8 cellular contexts compared by ENCODE assay signal in the genomic region with DNA sequence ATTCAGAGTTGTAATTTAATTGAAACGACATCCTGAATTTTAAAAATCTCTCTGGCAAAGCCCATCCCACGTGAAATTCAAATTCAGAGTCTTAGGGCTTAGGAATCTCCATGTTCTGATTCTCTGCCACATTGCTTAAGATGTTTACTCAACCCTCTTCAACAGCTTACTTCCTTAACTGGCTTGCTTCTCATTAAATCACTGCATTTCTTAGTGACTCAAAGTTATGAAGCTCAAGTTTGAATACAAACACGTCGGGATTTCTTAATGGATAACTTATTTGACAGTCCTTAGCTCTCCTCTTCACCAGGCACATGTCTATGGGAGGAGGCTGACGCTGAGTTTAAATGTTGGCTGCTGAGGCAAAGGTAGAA.
A peak's percentile ranks its signal among the peaks of the same experiment; 100 is the strongest.
DNase-seq lines count a peak whose midpoint lies in the region; ATAC-seq lines count a peak whose summit lies in the region.

No MANE protein-coding gene starts in this region.

- H3K36me3 Mint-ChIP-seq in T-cell, result no peaks in the 10 kb centered on the region

- H3K4me3 ChIP-seq in rectal smooth muscle tissue (ENCODE audit: low read length) (peak overlapping the region; percentile 44), HAP-1 (no peak overlapping the region)

- H3K27me3 Mint-ChIP-seq in T-cell, result no peaks in the 10 kb centered on the region

- ATAC-seq in T-cell (replicated peaks in 1 of 4), result peak in 2 of 4 experiments; percentile 20 to 24

- peak overlapping the region; percentile 93 for H3K27ac ChIP-seq in rectal smooth muscle tissue (ENCODE audit: low read depth, low read length)

- H3K4me1 ChIP-seq in rectal smooth muscle tissue (ENCODE audit: control insufficient read depth, insufficient read depth, low read length), result peaks cover 41% of the 10 kb centered on the region
- H3K4me1 ChIP-seq in HAP-1, result no peaks in the 10 kb centered on the region

- H3K36me3 ChIP-seq in rectal smooth muscle tissue (ENCODE audit: control insufficient read depth, insufficient read depth, low read length) (no peaks in the 10 kb centered on the region), HAP-1 (replicated peaks) (no peaks in the 10 kb centered on the region)

- no peak overlapping the region for H3K9ac ChIP-seq in rectal smooth muscle tissue (ENCODE audit: low read length)

- POLR2A ChIA-PET in T-cell (lab: Charles Lee), result interaction anchor here in 1 of 2 donors (0.6 to 0.7 kb wide), 2 partner anchors 10 to 311 kb away, joined by 6 to 8 read pairs; no protein-coding TSS in a partner anchor

- H3K4me1 Mint-ChIP-seq in T-cell, result peaks cover 33 to 46% (median 37%) of the 10 kb centered on the region in 3 donors

- peak overlapping the region; percentile 72 to 80 (median 79) for H3K4me3 Mint-ChIP-seq in T-cell

- CTCF ChIA-PET in T-cell (lab: Charles Lee), result interaction anchor here in 1 of 2 donors (0.7 kb wide), 1 partner anchor 61 kb away, joined by 3 read pairs; no protein-coding TSS in a partner anchor

- H3K9me3 ChIP-seq in HAP-1, result no peaks in the 10 kb centered on the region

- peak; percentile 27 for DNase-seq in EL
- no peak for DNase-seq in T-cell
- peak; percentile 92 for DNase-seq in fibroblast of gingiva (ENCODE audit: low read depth)
- no peak for DNase-seq in NCI-H82 treated with DMSO at 0.1 percent for 48 hours (lab: John Stamatoyannopoulos, UW; ENCODE audit: unreplicated experiment)
- DNase-seq in HAP-1 (ENCODE audit: low spot score in 2 of 2), result no peak
- DNase-seq in SKM-1 (lab: John Stamatoyannopoulos, UW; ENCODE audit: unreplicated experiment), result no peak
- DNase-seq in activated CD4-positive, alpha-beta T cell treated with anti-CD3 and anti-CD28 coated beads, Interleukin-2, amount 50 U/mL, for 1 hour, result no peak

- H3K9me3 Mint-ChIP-seq in T-cell, result no peaks in the 10 kb centered on the region

- H3K27me3 ChIP-seq in rectal smooth muscle tissue (ENCODE audit: control insufficient read depth, insufficient read depth, low read length), result no peaks in the 10 kb centered on the region
- no peaks in the 10 kb centered on the region for H3K27me3 ChIP-seq in HAP-1 (ENCODE audit: low read depth)

- in situ Hi-C loops in HAP-1 (cut with MboI; ENCODE audit: low sequenced_read_pairs), result no loop called here

- H3K27ac Mint-ChIP-seq in T-cell, result peak overlapping the region; percentile 73 to 87

Comparison
In these comparisons a context has a peak if more than half of its experiments do, and no peak if none do; other contexts are left out.
1. DNase-seq: peak in EL (single experiment) and fibroblast of gingiva (single experiment); none in T-cell (0 of 34), NCI-H82 treated with DMSO at 0.1 percent for 48 hours (single experiment), HAP-1 (0 of 2), SKM-1 (single experiment) and activated CD4-positive, alpha-beta T cell treated with anti-CD3 and anti-CD28 coated beads, Interleukin-2, amount 50 U/mL, for 1 hour (single experiment).